Comparison of ENCODE assay signal across 20 cellular contexts in the genomic region with DNA sequence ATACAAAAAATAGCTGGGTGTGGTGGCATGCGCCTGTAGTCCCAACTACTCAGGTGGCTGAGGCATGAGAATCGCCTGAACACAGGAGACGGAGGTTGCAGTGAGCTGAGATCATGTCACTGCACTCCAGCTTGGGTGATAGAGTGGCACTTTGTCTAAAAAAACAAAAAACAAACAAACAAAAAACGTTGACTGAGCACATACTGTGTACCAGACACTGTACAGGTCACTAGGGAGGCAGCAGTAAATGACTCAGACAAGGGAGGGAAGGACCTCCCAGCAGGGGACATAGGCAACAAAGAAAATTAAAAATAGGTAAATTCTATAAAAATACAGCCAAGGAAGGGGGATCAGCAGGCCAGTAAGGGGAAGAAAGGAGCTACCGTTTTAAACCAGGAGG.
"Had no signal": no experiment of that assay in that cellular context is flagged by ENCODE, and none has a peak within 500 bp of the region (broad histone marks: within the 10 kb centered on the region; RNA-seq: fewer than 3 reads in every experiment).

No MANE protein-coding gene starts in this region.

- H3K4me1 ChIP-seq: parathyroid adenoma, sigmoid colon, uterus had no signal

- H3K79me2 ChIP-seq: hepatocyte, parathyroid adenoma had no signal

- H3K4me2 ChIP-seq: hepatocyte had no signal

- H3K9me3 ChIP-seq: esophagus squamous epithelium, sigmoid colon, spleen, tibial artery, uterus had no signal

- H3K9ac ChIP-seq: parathyroid adenoma had no signal

- H3K27ac ChIP-seq: coronary artery, esophagus squamous epithelium, hepatocyte, parathyroid adenoma, sigmoid colon, spleen, tibial artery, uterus had no signal

- H2AFZ ChIP-seq: hepatocyte, parathyroid adenoma had no signal

- H3K27me3 Mint-ChIP-seq: activated CD4-positive, alpha-beta memory T cell treated with anti-CD3 and anti-CD28 coated beads, Interleukin-2, amount 10 ng/mL, durations not matched to agents 7 days and 5 days; activated naive CD4-positive, alpha-beta T cell treated with anti-CD3 and anti-CD28 coated beads, Interleukin-2, amount 50 U/mL, for 24 hours; brain had no signal

- H3K36me3 ChIP-seq: esophagus squamous epithelium, sigmoid colon, tibial artery, uterus had no signal

- ATAC-seq: left lobe of liver had no signal

- H3K4me3 ChIP-seq: coronary artery, esophagus squamous epithelium, hepatocyte, sigmoid colon, spleen, tibial artery, uterus had no signal

- H3K36me3 Mint-ChIP-seq: activated naive CD4-positive, alpha-beta T cell treated with anti-CD3 and anti-CD28 coated beads, Interleukin-2, amount 50 U/mL, for 24 hours; brain had no signal

- DNase-seq: activated CD4-positive, alpha-beta memory T cell treated with anti-CD3 and anti-CD28 coated beads, Interleukin-2, amount 10 ng/mL, durations not matched to agents 7 days and 5 days; activated CD4-positive, CD25-positive, alpha-beta regulatory T cell treated with anti-CD3 and anti-CD28 coated beads, Interleukin-2, amount 50 U/mL, for 72 hours; activated CD8-positive, alpha-beta memory T cell treated with anti-CD3 and anti-CD28 coated beads, Interleukin-2, amount 50 U/mL, for 48 hours; amygdala; central memory CD4-positive, alpha-beta T cell; effector CD4-positive, alpha-beta T cell; esophagus squamous epithelium; midbrain; sigmoid colon; spleen; T-helper 9 cell; tibial artery; uterus had no signal

- FAIRE-seq: keratinocyte had no signal

- H3K27me3 ChIP-seq: hepatocyte, sigmoid colon, spleen, tibial artery, uterus had no signal

- H3K4me3 Mint-ChIP-seq: activated CD4-positive, alpha-beta memory T cell treated with anti-CD3 and anti-CD28 coated beads, Interleukin-2, amount 10 ng/mL, durations not matched to agents 7 days and 5 days; activated naive CD4-positive, alpha-beta T cell treated with anti-CD3 and anti-CD28 coated beads, Interleukin-2, amount 50 U/mL, for 24 hours; brain had no signal

- H3K9me3 Mint-ChIP-seq: activated CD4-positive, alpha-beta memory T cell treated with anti-CD3 and anti-CD28 coated beads, Interleukin-2, amount 10 ng/mL, durations not matched to agents 7 days and 5 days; activated naive CD4-positive, alpha-beta T cell treated with anti-CD3 and anti-CD28 coated beads, Interleukin-2, amount 50 U/mL, for 24 hours; brain had no signal

- H3K4me1 Mint-ChIP-seq: brain had no signal
